12 cellular contexts compared by ENCODE assay signal in the genomic region with DNA sequence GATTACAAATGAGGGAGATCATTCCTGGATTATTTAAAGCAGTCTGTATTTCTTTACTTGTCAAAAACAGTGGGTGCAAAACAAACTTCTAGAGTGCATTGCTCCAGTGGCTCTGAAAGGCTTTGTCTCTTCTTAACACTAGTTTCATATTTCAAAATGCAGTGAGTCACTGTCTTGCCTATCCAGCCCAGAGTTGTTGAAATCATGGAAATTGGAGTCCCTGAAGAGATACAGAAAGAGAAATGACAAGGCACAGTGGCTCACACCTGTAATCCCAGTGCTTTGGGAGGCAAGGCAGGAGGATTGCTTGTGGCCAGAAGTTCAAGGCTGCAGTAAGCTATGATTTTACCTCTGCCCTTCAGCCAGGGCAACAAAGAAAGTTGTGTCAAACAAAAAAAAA.
A peak's percentile ranks its signal among the peaks of the same experiment; 100 is the strongest.
DNase-seq lines count a peak whose midpoint lies in the region; ATAC-seq and TF ChIP-seq lines count a peak whose summit lies in the region.
"Had no signal": no experiment of that assay in that cellular context is flagged by ENCODE, and none has a peak within 500 bp of the region (broad histone marks: within the 10 kb centered on the region; RNA-seq: fewer than 3 reads in every experiment).

No MANE protein-coding gene starts in this region.

- no peak for ATAC-seq in HG02970 (IDR thresholded peaks at IDR 0.05; ENCODE audit: low FRiP score, unreplicated experiment)

- DNase-seq in NCI-H2107 treated with DMSO at 0.1 percent for 48 hours (lab: John Stamatoyannopoulos, UW; ENCODE audit: unreplicated experiment) (peak; percentile 66), NCI-H2107 (lab: John Stamatoyannopoulos, UW) (no peak), NCI-H748 treated with DMSO at 0.1 percent for 48 hours (lab: John Stamatoyannopoulos, UW) (peak; percentile 29), epithelial cell of esophagus (ENCODE audit: low read depth) (peak; percentile 86), smooth muscle cell of the brain vasculature (ENCODE audit: low read depth, low spot score) (peak; percentile 35), HuH-7 (ENCODE audit: low spot score) (no peak)
- DNase-seq in stimulated activated CD4-positive, alpha-beta T cell treated with anti-CD3 and anti-CD28 coated beads, Interleukin-2, amount 100 ng/mL, for 24 hours, result no peak
- DNase-seq: dorsolateral prefrontal cortex; NCI-H524 treated with DMSO at 0.1 percent for 48 hours; stimulated activated CD4-positive, alpha-beta T cell treated with anti-CD3 and anti-CD28 coated beads, Interleukin-4, amount 100 ng/mL, for 4 hours had no signal

- H3K4me3 ChIP-seq in epithelial cell of esophagus (ENCODE audit: low read length), result no peak overlapping the region
- H3K4me3 ChIP-seq: dorsolateral prefrontal cortex, thoracic aorta had no signal

- no peak for TF ChIP-seq CTCF in epithelial cell of esophagus (IDR thresholded peaks at IDR 0.05; ENCODE audit: insufficient read depth, low read depth, low read length, missing control alignments)

Comparison
In these comparisons a context has a peak if more than half of its experiments do, and no peak if none do; other contexts are left out.
1. DNase-seq: peak in NCI-H2107 treated with DMSO at 0.1 percent for 48 hours (single experiment), NCI-H748 treated with DMSO at 0.1 percent for 48 hours (single experiment), epithelial cell of esophagus (single experiment) and smooth muscle cell of the brain vasculature (single experiment); none in NCI-H2107 (single experiment), stimulated activated CD4-positive, alpha-beta T cell treated with anti-CD3 and anti-CD28 coated beads, Interleukin-2, amount 100 ng/mL, for 24 hours (0 of 2) and HuH-7 (single experiment).